17 cellular contexts compared by ENCODE assay signal in genomic region chr2:175630319-175631246, GRCh38.
DNase-seq lines count a peak whose midpoint lies in the region; TF ChIP-seq lines count a peak whose summit lies in the region.
"Had no signal": no experiment of that assay in that cellular context is flagged by ENCODE, and none has a peak within 500 bp of the region (broad histone marks: within the 10 kb centered on the region; RNA-seq: fewer than 3 reads in every experiment).

No MANE protein-coding gene starts in this region.

- POLR2A ChIA-PET in Caco-2 (lab: Charles Lee), result interaction anchor here (0.6 to 1.0 kb wide), 3 partner anchors 11 to 1634 kb away, joined by 4 to 6 read pairs (median 4); partner anchors contain the start of gene NFE2L2

- H3K4me3 ChIP-seq in Caco-2 (ENCODE audit: low read depth, low read length), result no peak overlapping the region
- no peak overlapping the region for H3K4me3 ChIP-seq in left ventricle myocardium inferior
- H3K4me3 ChIP-seq in Karpas-422 (ENCODE audit: low read length), result no peak overlapping the region
- H3K4me3 ChIP-seq: Peyer's patch had no signal

- H3K4me3 Mint-ChIP-seq in Caco-2 (ENCODE audit: unreplicated experiment), result no peak overlapping the region
- H3K4me3 Mint-ChIP-seq: CD8-positive, alpha-beta memory T cell; type B pancreatic cell had no signal

- peaks cover 20% of the 10 kb centered on the region for H3K4me1 Mint-ChIP-seq in Caco-2 (ENCODE audit: low read depth, unreplicated experiment)
- H3K4me1 Mint-ChIP-seq: CD8-positive, alpha-beta memory T cell had no signal

- H3K9me3 ChIP-seq in Caco-2 (no peaks in the 10 kb centered on the region), left ventricle myocardium inferior (replicated peaks) (peaks cover 7% of the 10 kb centered on the region), Karpas-422 (ENCODE audit: low read length) (no peaks in the 10 kb centered on the region)
- H3K9me3 ChIP-seq: Peyer's patch had no signal

- H4K20me1 ChIP-seq in Karpas-422 (ENCODE audit: insufficient read depth, low read depth, low read length), result no peaks in the 10 kb centered on the region

- CTCF ChIA-PET in Caco-2 (lab: Charles Lee), result interaction anchor here (0.6 to 1.5 kb wide), 3 partner anchors 11 to 118 kb away, joined by 3 to 4 read pairs (median 3); no protein-coding TSS in a partner anchor

- no peaks in the 10 kb centered on the region for H3K9me2 ChIP-seq in Karpas-422 (replicated peaks; ENCODE audit: insufficient read depth, low read length)

- no TSS peak for BruUV-seq in Caco-2 (replicated peaks; lab: Mats Ljungman, UMichigan)

- H2AFZ ChIP-seq in Karpas-422 (ENCODE audit: low read length), result no peak overlapping the region

- H3K27me3 Mint-ChIP-seq in Caco-2 (ENCODE audit: insufficient read depth, unreplicated experiment), result no peaks in the 10 kb centered on the region

- H3K9me3 Mint-ChIP-seq in Caco-2 (ENCODE audit: unreplicated experiment), result no peaks in the 10 kb centered on the region
- H3K9me3 Mint-ChIP-seq: type B pancreatic cell had no signal

- H3K27ac ChIP-seq in epithelial cell of prostate (peak overlapping the region; percentile 67), left ventricle myocardium inferior (replicated peaks) (no peak overlapping the region), Karpas-422 (ENCODE audit: low read length) (no peak overlapping the region)
- H3K27ac ChIP-seq: Peyer's patch had no signal

- no peaks in the 10 kb centered on the region for H3K27me3 ChIP-seq in Caco-2 (replicated peaks; ENCODE audit: control insufficient read depth, insufficient read depth, low read length)
- H3K27me3 ChIP-seq in left ventricle myocardium inferior (ENCODE audit: low read depth), result peaks cover 17% of the 10 kb centered on the region
- H3K27me3 ChIP-seq in Karpas-422 (ENCODE audit: low read length), result no peaks in the 10 kb centered on the region
- H3K27me3 ChIP-seq: Peyer's patch had no signal

- peaks cover 15% of the 10 kb centered on the region for H3K4me1 ChIP-seq in Caco-2
- H3K4me1 ChIP-seq in left ventricle myocardium inferior, result no peaks in the 10 kb centered on the region
- no peaks in the 10 kb centered on the region for H3K4me1 ChIP-seq in Karpas-422 (ENCODE audit: low read length)
- H3K4me1 ChIP-seq: Peyer's patch had no signal

- intact Hi-C loops in Caco-2 (cut with micrococcal nuclease; ENCODE audit: unreplicated experiment) (loop anchor here (1.0 to 5.0 kb wide), 3 partner anchors 10 to 263 kb away; no protein-coding TSS in a partner anchor), left ventricle myocardium inferior (cut with micrococcal nuclease) (no loop called here)

- no peaks in the 10 kb centered on the region for H3K36me3 Mint-ChIP-seq in Caco-2 (ENCODE audit: insufficient read depth, unreplicated experiment)
- H3K36me3 Mint-ChIP-seq: CD8-positive, alpha-beta memory T cell; type B pancreatic cell had no signal

- no peak overlapping the region for H3K4me2 ChIP-seq in Karpas-422 (ENCODE audit: low read depth, low read length, poor library complexity, severe bottlenecking)

- H3K36me3 ChIP-seq in Caco-2 (ENCODE audit: control insufficient read depth, insufficient read depth, low read length) (no peaks in the 10 kb centered on the region), left ventricle myocardium inferior (no peaks in the 10 kb centered on the region), Karpas-422 (ENCODE audit: insufficient read depth, low read length) (no peaks in the 10 kb centered on the region)
- H3K36me3 ChIP-seq: Peyer's patch had no signal

- H3K79me2 ChIP-seq in Karpas-422 (ENCODE audit: low read length), result no peaks in the 10 kb centered on the region

- TF ChIP-seq CTCF in Caco-2 (IDR thresholded peaks at IDR 0.05; ENCODE audit: insufficient read depth in 1 of 2, low read depth in 1 of 2, low read length in 1 of 2, severe bottlenecking in 1 of 2, unreplicated experiment in 1 of 2) (peak in 1 of 2 experiments; percentile 22), left ventricle myocardium inferior (IDR thresholded peaks at IDR 0.05; ENCODE audit: borderline replicate concordance) (no peak)

- no peak overlapping the region for H3K9ac ChIP-seq in Karpas-422 (ENCODE audit: low read length)

- peak overlapping the region; percentile 12 for H3K27ac Mint-ChIP-seq in Caco-2 (ENCODE audit: unreplicated experiment)
- H3K27ac Mint-ChIP-seq: CD8-positive, alpha-beta memory T cell; type B pancreatic cell had no signal

- DNase-seq in Caco-2 (peak; percentile 41 to 44), NCI-H1092 (lab: John Stamatoyannopoulos, UW) (peak; percentile 6), NCI-H774 (lab: John Stamatoyannopoulos, UW) (peak; percentile 47), epithelial cell of prostate (ENCODE audit: low read depth, low spot score) (peak; percentile 68), SW480 (ENCODE audit: low spot score) (no peak), left ventricle myocardium inferior (no peak), Karpas-422 (no peak)
- DNase-seq in stimulated activated CD8-positive, alpha-beta memory T cell treated with anti-CD3 and anti-CD28 coated beads, Interleukin-4, amount 100 ng/mL, for 48 hours, result no peak
- DNase-seq: activated CD4-positive, alpha-beta T cell treated with anti-CD3 and anti-CD28 coated beads, Interleukin-2, amount 50 U/mL, for 48 hours; activated effector memory CD4-positive, alpha-beta T cell treated with Interleukin-2 at 50 U/mL for 16 hours; CD8-positive, alpha-beta memory T cell; foreskin melanocyte; HCEC 1CT; NCI-H187; Peyer's patch; T-helper 2 cell had no signal

Comparison
In these comparisons a context has a peak if more than half of its experiments do, and no peak if none do; other contexts are left out.
1. DNase-seq: peak in Caco-2 (2 of 2), NCI-H1092 (single experiment), NCI-H774 (single experiment) and epithelial cell of prostate (single experiment); none in stimulated activated CD8-positive, alpha-beta memory T cell treated with anti-CD3 and anti-CD28 coated beads, Interleukin-4, amount 100 ng/mL, for 48 hours (single experiment), SW480 (single experiment), left ventricle myocardium inferior (single experiment) and Karpas-422 (single experiment).